8 cellular contexts compared by ENCODE assay signal in the genomic region with DNA sequence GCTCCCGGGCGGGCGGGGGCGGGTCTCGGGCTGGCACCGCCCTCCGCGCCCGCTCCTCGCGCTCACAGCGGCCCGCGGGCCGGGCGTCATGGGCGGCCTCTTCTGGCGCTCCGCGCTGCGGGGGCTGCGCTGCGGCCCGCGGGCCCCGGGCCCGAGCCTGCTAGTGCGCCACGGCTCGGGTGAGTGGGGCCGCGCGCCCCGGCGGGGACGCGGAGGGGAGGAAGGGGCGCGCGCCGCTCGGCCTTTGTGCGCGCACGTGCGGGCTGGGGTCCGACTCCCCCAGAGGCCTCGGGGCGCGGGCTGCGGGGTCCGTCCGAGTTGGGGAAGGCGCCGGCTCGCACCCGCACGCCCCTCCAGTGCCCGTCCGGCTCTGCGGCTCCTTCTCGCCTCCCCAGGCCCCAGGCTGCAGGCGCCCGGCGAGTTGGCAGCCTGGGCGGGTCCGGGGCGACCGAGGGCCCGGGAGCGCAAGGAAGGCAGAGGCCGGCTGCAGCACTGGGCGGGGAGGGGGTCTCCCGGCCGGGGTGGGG. TPM values are rescaled to one million over a fixed set of nuclear protein-coding genes. Genes with fewer than 3 reads are reported as not detected.
DNase-seq lines count a peak whose midpoint lies in the region; TF ChIP-seq lines count a peak whose summit lies in the region.

A gene (plus strand): TSS at position 65 of the 527 bp plus-strand sequence. CDS start 24 bp downstream, at position 89.

- H3K27ac ChIP-seq in ascending aorta (peak within 1 kb of the TSS; percentile 58 to 88), iPS DF 6.9 (ENCODE audit: low read length) (no peak within 1 kb of the TSS), sigmoid colon (peak within 1 kb of the TSS; percentile 87 to 98 (median 97))

- intact Hi-C loops in ascending aorta (cut with DNase I) = loop anchor here (2.0 to 10.0 kb wide), 2 partner anchors 14 to 268 kb away; a partner anchor contains a TSS
- intact Hi-C loops in sigmoid colon (cut with DNase I) = no loop called here

- TF ChIP-seq EP300 in sigmoid colon (IDR thresholded peaks at IDR 0.05) = no peak

- DNase-seq in NCI-H1436 (lab: John Stamatoyannopoulos, UW) (peak; percentile 35), NCI-H1436 treated with DMSO at 0.1 percent for 48 hours (lab: John Stamatoyannopoulos, UW) (no peak), ascending aorta (ENCODE audit: low spot score in 2 of 2) (no peak), iPS DF 6.9 (ENCODE audit: low read depth, low spot score) (no peak), sigmoid colon (peak; percentile 72), Kasumi-1 (lab: John Stamatoyannopoulos, UW) (no peak), NCI-H1694 treated with DMSO at 0.1 percent for 48 hours (lab: John Stamatoyannopoulos, UW) (no peak)

- 0 out of 2 replicates have a peak, but pooled peaks cover 3% of the 10 kb centered on the region for H3F3A ChIP-seq in Loucy (ENCODE audit: low read depth)

- peak within 1 kb of the TSS; percentile 95 for H2AFZ ChIP-seq in Loucy (ENCODE audit: low read length)

- H3K36me3 ChIP-seq in Loucy (ENCODE audit: insufficient read depth, low read length) (no peaks in the 10 kb centered on the region), ascending aorta (no peaks in the 10 kb centered on the region), iPS DF 6.9 (ENCODE audit: control insufficient read depth, insufficient read depth, low read length) (peaks cover 15% of the 10 kb centered on the region), sigmoid colon (peaks cover 0 to 10% (median 0%) of the 10 kb centered on the region in 4 donors)

- peak within 1 kb of the TSS; percentile 89 for H3K4me2 ChIP-seq in Loucy (ENCODE audit: low read depth, low read length, poor library complexity, severe bottlenecking)

- no peak for TF ChIP-seq CTCF in Loucy (conservative IDR thresholded peaks at IDR 0.05; ENCODE audit: low read length)
- no peak for TF ChIP-seq CTCF in ascending aorta (IDR thresholded peaks at IDR 0.05)
- no peak for TF ChIP-seq CTCF in sigmoid colon (IDR thresholded peaks at IDR 0.05)

- no peaks in the 10 kb centered on the region for H3K27me3 ChIP-seq in Loucy (ENCODE audit: insufficient read depth, low read length, poor library complexity, severe bottlenecking)
- H3K27me3 ChIP-seq in ascending aorta = no peaks in the 10 kb centered on the region
- no peaks in the 10 kb centered on the region for H3K27me3 ChIP-seq in iPS DF 6.9 (ENCODE audit: control insufficient read depth, insufficient read depth, low read length)
- H3K27me3 ChIP-seq in sigmoid colon = no peaks in the 10 kb centered on the region

- H3K9me3 ChIP-seq in Loucy (ENCODE audit: insufficient read depth, low read depth, low read length) (no peaks in the 10 kb centered on the region), ascending aorta (no peaks in the 10 kb centered on the region), iPS DF 6.9 (ENCODE audit: control insufficient read depth, insufficient read depth, low read length) (no peaks in the 10 kb centered on the region), sigmoid colon (no peaks in the 10 kb centered on the region)

- no peaks in the 10 kb centered on the region for H3K79me2 ChIP-seq in Loucy (ENCODE audit: insufficient read depth, low read length)

- peaks cover 4% of the 10 kb centered on the region for H3K4me1 ChIP-seq in Loucy (ENCODE audit: insufficient read depth, low read length, poor library complexity, severe bottlenecking)
- peaks cover 4 to 8% of the 10 kb centered on the region in 2 donors for H3K4me1 ChIP-seq in ascending aorta
- H3K4me1 ChIP-seq in iPS DF 6.9 (ENCODE audit: control insufficient read depth, insufficient read depth, low read length) = peaks cover 4% of the 10 kb centered on the region; the same call in 1 of the 2 replicates
- peaks cover 0 to 44% (median 35%) of the 10 kb centered on the region in 4 donors for H3K4me1 ChIP-seq in sigmoid colon

- WGBS in iPS DF 6.9 (ENCODE audit: insufficient coverage, insufficient read length) = no CpG with 5 or more reads among the region's 75 CpGs
- 0 to 1% methylated on average over 74 to 75 of the region's 75 CpGs for WGBS in sigmoid colon, 2 donors

- peak within 1 kb of the TSS; percentile 73 for H3K9ac ChIP-seq in Loucy (ENCODE audit: low read depth, low read length, poor library complexity, severe bottlenecking)

- H3K9me2 ChIP-seq in Loucy (replicated peaks; ENCODE audit: low read depth, low read length) = no peaks in the 10 kb centered on the region

- no peak for TF ChIP-seq POLR2A in sigmoid colon (IDR thresholded peaks at IDR 0.05)

- H3K4me3 ChIP-seq in Loucy (ENCODE audit: low read length, poor library complexity, severe bottlenecking) (peak within 1 kb of the TSS; percentile 85), ascending aorta (peak within 1 kb of the TSS; percentile 79 to 95), iPS DF 6.9 (ENCODE audit: low read length) (peak within 1 kb of the TSS; percentile 91; the same call in 1 of the 2 replicates), sigmoid colon (peak within 1 kb of the TSS; percentile 63 to 90 (median 82))

- H4K20me1 ChIP-seq in Loucy (ENCODE audit: insufficient read depth, low read length, poor library complexity, severe bottlenecking) = no peaks in the 10 kb centered on the region

RNA-seq across cellular contexts. Expression of the gene that starts here (rescaled TPM):
- total RNA-seq in ascending aorta = 66.0 TPM
- 100 to 1,000 TPM; 138 to 281 (median 191) TPM for total RNA-seq in sigmoid colon
- 10 to 100 TPM; 39.6 to 55.3 (median 46.7) TPM for polyA plus RNA-seq in sigmoid colon

Comparison
In these comparisons a context has a peak if more than half of its experiments do, and no peak if none do; other contexts are left out.
1. DNase-seq: peak in NCI-H1436 (single experiment) and sigmoid colon (single experiment); none in NCI-H1436 treated with DMSO at 0.1 percent for 48 hours (single experiment), ascending aorta (0 of 2), iPS DF 6.9 (single experiment), Kasumi-1 (0 of 2) and NCI-H1694 treated with DMSO at 0.1 percent for 48 hours (single experiment).
2. Peak in every context shown above with its lines, with median percentiles within 50 percentile points of each other: H3K4me3 ChIP-seq.